ENCODE assay signal across 11 cellular contexts in the genomic region with DNA sequence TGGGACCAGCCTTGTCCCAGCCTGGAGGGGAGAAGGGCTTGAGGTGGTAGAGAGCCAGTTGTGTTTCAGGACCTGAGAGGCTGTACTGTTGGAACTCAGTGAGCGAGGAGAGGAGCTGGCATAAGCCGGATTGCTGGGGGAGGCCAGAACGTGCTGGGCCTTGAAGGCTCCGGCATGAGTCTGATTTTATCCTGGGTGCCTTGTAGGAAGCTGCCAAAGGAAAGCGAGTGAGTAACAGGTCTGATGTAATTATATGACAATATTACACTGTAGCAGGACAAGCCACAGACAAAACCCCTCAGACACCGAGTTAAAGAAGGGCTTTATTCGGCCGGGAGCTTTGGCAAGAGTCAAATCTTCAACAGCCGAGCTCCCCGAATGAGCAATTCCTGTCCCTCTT. TPM values are rescaled to one million over a fixed set of nuclear protein-coding genes. Genes with fewer than 3 reads are reported as not detected.
DNase-seq lines count a peak whose midpoint lies in the region; TF ChIP-seq lines count a peak whose summit lies in the region.
"Had no signal": no experiment of that assay in that cellular context is flagged by ENCODE, and none has a peak within 500 bp of the region (broad histone marks: within the 10 kb centered on the region; RNA-seq: fewer than 3 reads in every experiment).

No MANE protein-coding gene starts in this region.

- DNase-seq in activated naive CD4-positive, alpha-beta T cell treated with anti-CD3 and anti-CD28 coated beads for 36 hours = no peak
- no peak for DNase-seq in activated naive CD4-positive, alpha-beta T cell treated with Interleukin-2 at 50 U/mL for 16 hours
- peak; percentile 15 for DNase-seq in kidney glomerular epithelial cell (lab: John Stamatoyannopoulos, UW)
- peak; percentile 43 for DNase-seq in superior temporal gyrus (ENCODE audit: extremely low spot score)
- DNase-seq in activated CD8-positive, alpha-beta memory T cell treated with anti-CD3 and anti-CD28 coated beads for 24 hours = no peak
- DNase-seq in DMS53 treated with DMSO at 0.1 percent for 48 hours (lab: John Stamatoyannopoulos, UW; ENCODE audit: unreplicated experiment) = no peak
- DNase-seq in activated naive CD4-positive, alpha-beta T cell treated with anti-CD3 and anti-CD28 coated beads, Interleukin-2, amount 10 ng/mL, durations not matched to agents 7 days and 5 days = no peak
- DNase-seq: gastrocnemius medialis; NCI-H524; stimulated activated CD4-positive, alpha-beta T cell treated with anti-CD3 and anti-CD28 coated beads, Interleukin-1b, Interleukin-23, amount 100 ng/mL, for 48 hours had no signal

- CTCF ChIA-PET in activated naive CD4-positive, alpha-beta T cell treated with anti-CD3 and anti-CD28 coated beads for 36 hours (lab: Charles Lee) = interaction anchor here (0.7 kb wide), 2 partner anchors 18 to 219 kb away, joined by 3 to 5 read pairs; no protein-coding TSS in a partner anchor
- CTCF ChIA-PET in activated naive CD4-positive, alpha-beta T cell treated with anti-CD3 and anti-CD28 coated beads, Interleukin-2, amount 10 ng/mL, durations not matched to agents 7 days and 5 days (lab: Charles Lee) = no interaction called here

- H3K36me3 Mint-ChIP-seq in activated naive CD4-positive, alpha-beta T cell treated with anti-CD3 and anti-CD28 coated beads for 36 hours (ENCODE audit: low read depth) = peaks cover 11% of the 10 kb centered on the region
- peaks cover 53% of the 10 kb centered on the region for H3K36me3 Mint-ChIP-seq in brain
- H3K36me3 Mint-ChIP-seq in activated naive CD4-positive, alpha-beta T cell treated with anti-CD3 and anti-CD28 coated beads, Interleukin-2, amount 10 ng/mL, durations not matched to agents 7 days and 5 days = peaks cover 25% of the 10 kb centered on the region

- peaks cover 37% of the 10 kb centered on the region for H3K4me1 Mint-ChIP-seq in activated naive CD4-positive, alpha-beta T cell treated with anti-CD3 and anti-CD28 coated beads for 36 hours (ENCODE audit: low read depth)
- peaks cover 84% of the 10 kb centered on the region for H3K4me1 Mint-ChIP-seq in brain
- H3K4me1 Mint-ChIP-seq in activated naive CD4-positive, alpha-beta T cell treated with anti-CD3 and anti-CD28 coated beads, Interleukin-2, amount 10 ng/mL, durations not matched to agents 7 days and 5 days = peaks cover 22% of the 10 kb centered on the region

- H3K27me3 Mint-ChIP-seq in activated naive CD4-positive, alpha-beta T cell treated with anti-CD3 and anti-CD28 coated beads for 36 hours (ENCODE audit: low read depth) = no peaks in the 10 kb centered on the region
- H3K27me3 Mint-ChIP-seq in brain = peaks cover 3% of the 10 kb centered on the region
- no peaks in the 10 kb centered on the region for H3K27me3 Mint-ChIP-seq in activated naive CD4-positive, alpha-beta T cell treated with anti-CD3 and anti-CD28 coated beads, Interleukin-2, amount 10 ng/mL, durations not matched to agents 7 days and 5 days

- H3K27ac Mint-ChIP-seq in activated naive CD4-positive, alpha-beta T cell treated with anti-CD3 and anti-CD28 coated beads for 36 hours = peak overlapping the region; percentile 60
- peak overlapping the region; percentile 79 to 95 (median 87) for H3K27ac Mint-ChIP-seq in brain
- H3K27ac Mint-ChIP-seq in activated naive CD4-positive, alpha-beta T cell treated with anti-CD3 and anti-CD28 coated beads, Interleukin-2, amount 10 ng/mL, durations not matched to agents 7 days and 5 days = no peak overlapping the region

- intact Hi-C loops in activated naive CD4-positive, alpha-beta T cell treated with anti-CD3 and anti-CD28 coated beads for 36 hours (cut with micrococcal nuclease) = no loop called here

- no peak for TF ChIP-seq CTCF in brain (conservative IDR thresholded peaks at IDR 0.05)

- no peak overlapping the region for H3K4me3 Mint-ChIP-seq in activated naive CD4-positive, alpha-beta T cell treated with anti-CD3 and anti-CD28 coated beads for 36 hours
- peak overlapping the region in 4 of 5 experiments; percentile 20 to 64 (median 36) for H3K4me3 Mint-ChIP-seq in brain
- no peak overlapping the region for H3K4me3 Mint-ChIP-seq in activated naive CD4-positive, alpha-beta T cell treated with anti-CD3 and anti-CD28 coated beads, Interleukin-2, amount 10 ng/mL, durations not matched to agents 7 days and 5 days

- peaks cover 1% of the 10 kb centered on the region for H3K9me3 Mint-ChIP-seq in activated naive CD4-positive, alpha-beta T cell treated with anti-CD3 and anti-CD28 coated beads for 36 hours
- H3K9me3 Mint-ChIP-seq in brain = peaks cover 1 to 7% (median 2%) of the 10 kb centered on the region in 5 experiments
- peaks cover 1% of the 10 kb centered on the region for H3K9me3 Mint-ChIP-seq in activated naive CD4-positive, alpha-beta T cell treated with anti-CD3 and anti-CD28 coated beads, Interleukin-2, amount 10 ng/mL, durations not matched to agents 7 days and 5 days

RNA-seq across cellular contexts. Expression of a gene that starts 17.2 kb away (rescaled TPM):
- total RNA-seq in activated naive CD4-positive, alpha-beta T cell treated with anti-CD3 and anti-CD28 coated beads for 36 hours = 10 to 100 TPM; 34.6 to 36.6 TPM
- 67.3 TPM for polyA plus RNA-seq in brain (ENCODE audit: insufficient read depth, low read depth, low replicate concordance)

RNA-seq across cellular contexts. Expression of a gene that starts 32.2 kb away (rescaled TPM):
- total RNA-seq in activated naive CD4-positive, alpha-beta T cell treated with anti-CD3 and anti-CD28 coated beads for 36 hours = 10 to 100 TPM; 51.8 to 56.3 TPM
- polyA plus RNA-seq in brain (ENCODE audit: insufficient read depth, low read depth, low replicate concordance) = 74.6 TPM

Comparison
In these comparisons a context has a peak if more than half of its experiments do, and no peak if none do; other contexts are left out.
1. DNase-seq: peak in kidney glomerular epithelial cell (single experiment) and superior temporal gyrus (single experiment); none in activated naive CD4-positive, alpha-beta T cell treated with anti-CD3 and anti-CD28 coated beads for 36 hours (single experiment), activated naive CD4-positive, alpha-beta T cell treated with Interleukin-2 at 50 U/mL for 16 hours (single experiment), activated CD8-positive, alpha-beta memory T cell treated with anti-CD3 and anti-CD28 coated beads for 24 hours (single experiment), DMS53 treated with DMSO at 0.1 percent for 48 hours (single experiment) and activated naive CD4-positive, alpha-beta T cell treated with anti-CD3 and anti-CD28 coated beads, Interleukin-2, amount 10 ng/mL, durations not matched to agents 7 days and 5 days (single experiment).
2. H3K4me3 Mint-ChIP-seq: peak in brain (4 of 5); none in activated naive CD4-positive, alpha-beta T cell treated with anti-CD3 and anti-CD28 coated beads for 36 hours (single experiment) and activated naive CD4-positive, alpha-beta T cell treated with anti-CD3 and anti-CD28 coated beads, Interleukin-2, amount 10 ng/mL, durations not matched to agents 7 days and 5 days (single experiment).